In the genomic region with DNA sequence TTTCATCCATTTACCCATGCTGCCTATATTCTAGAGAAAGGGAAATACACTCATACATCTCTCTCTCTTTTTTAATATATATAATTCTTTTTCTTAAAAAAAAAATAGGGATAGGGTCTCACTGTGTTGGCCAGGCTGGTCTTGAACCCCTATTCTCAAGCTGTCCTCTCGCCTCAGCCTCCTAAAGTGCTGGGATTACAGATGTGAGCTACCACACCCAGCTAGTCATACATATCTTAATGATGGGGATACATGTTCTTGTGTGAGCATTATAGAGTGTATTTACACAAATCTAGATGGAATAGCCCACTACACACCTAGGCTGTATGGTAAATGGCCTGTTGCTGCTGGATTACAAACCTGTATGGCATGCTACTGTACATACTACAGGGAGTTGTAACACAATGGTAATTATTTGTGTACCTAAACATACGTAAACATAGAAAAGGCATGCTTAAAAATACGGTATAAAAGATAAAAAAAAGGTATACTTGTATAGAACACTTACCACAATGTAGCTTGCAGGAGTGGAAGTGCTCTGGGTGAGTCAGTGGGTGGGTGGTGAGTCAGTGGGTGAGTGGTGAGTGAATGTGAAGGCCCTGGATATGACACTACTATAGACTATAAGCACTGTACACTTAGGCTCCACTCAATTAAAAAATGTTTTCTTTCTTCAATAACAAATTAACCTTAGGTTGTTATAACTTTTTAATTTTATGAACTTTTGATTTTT, we compare ENCODE assay signal across 9 cellular contexts.
A peak's percentile ranks its signal among the peaks of the same experiment; 100 is the strongest.
DNase-seq lines count a peak whose midpoint lies in the region; ATAC-seq, FAIRE-seq and TF ChIP-seq lines count a peak whose summit lies in the region.
"Had no signal": no experiment of that assay in that cellular context is flagged by ENCODE, and none has a peak within 500 bp of the region (broad histone marks: within the 10 kb centered on the region; RNA-seq: fewer than 3 reads in every experiment).

No MANE protein-coding gene starts in this region.

- no peak overlapping the region for H3K4me3 ChIP-seq in astrocyte of the spinal cord (ENCODE audit: low read depth, low read length)

- TF ChIP-seq CTCF in D721Med (IDR thresholded peaks at IDR 0.05; ENCODE audit: insufficient read depth, missing control alignments) = no peak
- no peak for TF ChIP-seq CTCF in astrocyte of the spinal cord (IDR thresholded peaks at IDR 0.05; ENCODE audit: low read depth, low read length)
- no peak for TF ChIP-seq CTCF in GM10266 (IDR thresholded peaks at IDR 0.05; ENCODE audit: control insufficient read depth, insufficient read depth, low read depth, missing control alignments)

- FAIRE-seq in D721Med (lab: Jason Lieb, UNC) = peak; percentile 25

- ATAC-seq in HG02840 (IDR thresholded peaks at IDR 0.05; ENCODE audit: low FRiP score, unreplicated experiment) = no peak
- no peak for ATAC-seq in GM18520 (IDR thresholded peaks at IDR 0.05; ENCODE audit: unreplicated experiment)
- no peak for ATAC-seq in GM18909 (IDR thresholded peaks at IDR 0.05; ENCODE audit: poor library complexity, unreplicated experiment)

- in situ Hi-C loops in astrocyte of the spinal cord (cut with HindIII; ENCODE audit: low sequenced_read_pairs) = no loop called here

- DNase-seq in D721Med (ENCODE audit: insufficient read length, low spot score) (no peak), SW 1271 (lab: John Stamatoyannopoulos, UW) (peak; percentile 0 to 9), astrocyte of the spinal cord (ENCODE audit: low read depth, low spot score) (peak; percentile 84), GM10266 (ENCODE audit: extremely low spot score) (no peak)
- DNase-seq in stimulated activated CD4-positive, alpha-beta T cell treated with anti-CD3 and anti-CD28 coated beads, Interleukin-15, amount 100 ng/mL, for 48 hours (ENCODE audit: low read depth in 2 of 2) = peak; percentile 52 to 71
- DNase-seq: NCI-H2081 had no signal

Comparison
In these comparisons a context has a peak if more than half of its experiments do, and no peak if none do; other contexts are left out.
1. DNase-seq: peak in SW 1271 (2 of 2), astrocyte of the spinal cord (single experiment) and stimulated activated CD4-positive, alpha-beta T cell treated with anti-CD3 and anti-CD28 coated beads, Interleukin-15, amount 100 ng/mL, for 48 hours (2 of 2); none in D721Med (single experiment) and GM10266 (single experiment).